Comparison of ENCODE assay signal across 1 cellular context in genomic region chr1:66412689-66413088, GRCh38.
TF ChIP-seq lines count a peak whose summit lies in the region.

No MANE protein-coding gene starts in this region.

TF ChIP-seq in GM23338, 12 proteins besides CTCF, POLR2A, EP300 and RAD21 (continued from another document):
- no peak for TF ChIP-seq ZNF462 (CRISPR knock-in tag; IDR thresholded peaks at IDR 0.05)
- TF ChIP-seq NANOG (IDR thresholded peaks at IDR 0.05; ENCODE audit: borderline replicate concordance), result no peak
- no peak for TF ChIP-seq REST (IDR thresholded peaks at IDR 0.05; ENCODE audit: unreplicated experiment)
- TF ChIP-seq EZH2phosphoT487 (IDR thresholded peaks at IDR 0.05; ENCODE audit: unreplicated experiment), result no peak
- TF ChIP-seq JUNB (IDR thresholded peaks at IDR 0.05; ENCODE audit: unreplicated experiment), result no peak
- no peak for TF ChIP-seq POLR2AphosphoS5 (IDR thresholded peaks at IDR 0.05; ENCODE audit: low read depth)
